1 cellular context compared by ENCODE assay signal in genomic region chr12:71472441-71472911, GRCh38.
TF ChIP-seq lines count a peak whose summit lies in the region.

No MANE protein-coding gene starts in this region.

TF ChIP-seq in IMR-90, 13 proteins besides CTCF, POLR2A, EP300 and RAD21 (continued from another document):
- TF ChIP-seq MAZ (IDR thresholded peaks at IDR 0.05; ENCODE audit: borderline replicate concordance, low read depth, low read length) (no peak), NFE2L2 (IDR thresholded peaks at IDR 0.05; ENCODE audit: low read depth, low read length) (no peak), MXI1 (IDR thresholded peaks at IDR 0.05; ENCODE audit: borderline replicate concordance, low read depth, low read length) (no peak), CHD1 (IDR thresholded peaks at IDR 0.05; ENCODE audit: low read depth, low read length) (no peak), RCOR1 (IDR thresholded peaks at IDR 0.05; ENCODE audit: insufficient replicate concordance, low read length) (no peak), SMC3 (IDR thresholded peaks at IDR 0.05; ENCODE audit: low read depth, low read length) (no peak), FOS (IDR thresholded peaks at IDR 0.05; ENCODE audit: low read depth, low read length) (no peak), BHLHE40 (IDR thresholded peaks at IDR 0.05; ENCODE audit: low read depth, low read length) (no peak), MAFK (IDR thresholded peaks at IDR 0.05; ENCODE audit: low read depth, low read length) (no peak)
- TF ChIP-seq, protein P1, sequence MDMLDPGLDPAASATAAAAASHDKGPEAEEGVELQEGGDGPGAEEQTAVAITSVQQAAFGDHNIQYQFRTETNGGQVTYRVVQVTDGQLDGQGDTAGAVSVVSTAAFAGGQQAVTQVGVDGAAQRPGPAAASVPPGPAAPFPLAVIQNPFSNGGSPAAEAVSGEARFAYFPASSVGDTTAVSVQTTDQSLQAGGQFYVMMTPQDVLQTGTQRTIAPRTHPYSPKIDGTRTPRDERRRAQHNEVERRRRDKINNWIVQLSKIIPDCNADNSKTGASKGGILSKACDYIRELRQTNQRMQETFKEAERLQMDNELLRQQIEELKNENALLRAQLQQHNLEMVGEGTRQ (IDR thresholded peaks at IDR 0.05; ENCODE audit: low read depth, low read length), result no peak
- TF ChIP-seq, protein P2, sequence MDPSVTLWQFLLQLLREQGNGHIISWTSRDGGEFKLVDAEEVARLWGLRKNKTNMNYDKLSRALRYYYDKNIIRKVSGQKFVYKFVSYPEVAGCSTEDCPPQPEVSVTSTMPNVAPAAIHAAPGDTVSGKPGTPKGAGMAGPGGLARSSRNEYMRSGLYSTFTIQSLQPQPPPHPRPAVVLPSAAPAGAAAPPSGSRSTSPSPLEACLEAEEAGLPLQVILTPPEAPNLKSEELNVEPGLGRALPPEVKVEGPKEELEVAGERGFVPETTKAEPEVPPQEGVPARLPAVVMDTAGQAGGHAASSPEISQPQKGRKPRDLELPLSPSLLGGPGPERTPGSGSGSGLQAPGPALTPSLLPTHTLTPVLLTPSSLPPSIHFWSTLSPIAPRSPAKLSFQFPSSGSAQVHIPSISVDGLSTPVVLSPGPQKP (IDR thresholded peaks at IDR 0.05; ENCODE audit: borderline replicate concordance, low read depth, low read length), result no peak
